In genomic region chr12:1218369-1218768, GRCh38 we compare ENCODE assay signal across 22 cellular contexts.
DNase-seq lines count a peak whose midpoint lies in the region; ATAC-seq and TF ChIP-seq lines count a peak whose summit lies in the region.
"Had no signal": no experiment of that assay in that cellular context is flagged by ENCODE, and none has a peak within 500 bp of the region (broad histone marks: within the 10 kb centered on the region; RNA-seq: fewer than 3 reads in every experiment).

No MANE protein-coding gene starts in this region.

- DNase-seq in heart right ventricle (no peak), Right ventricle myocardium superior (no peak), esophagus muscularis mucosa (ENCODE audit: extremely low spot score) (no peak), psoas muscle (no peak), upper lobe of right lung (no peak), DMS 273 (lab: John Stamatoyannopoulos, UW; ENCODE audit: unreplicated experiment) (no peak), BE2C (no peak)
- DNase-seq: activated gamma-delta T cell; activated naive CD8-positive, alpha-beta T cell treated with anti-CD3 and anti-CD28 coated beads, Interleukin-2, amount 10 ng/mL, durations not matched to agents 7 days and 5 days; AML-193; CD8-positive, alpha-beta memory T cell; cerebellar nuclear complex; glutamatergic neuron; KBM-7; NCI-H2029; NCI-H526; stimulated activated naive CD4-positive, alpha-beta T cell; T-helper 2 cell; thyroid gland had no signal

- no peak for TF ChIP-seq CTCF in heart right ventricle (IDR thresholded peaks at IDR 0.05)
- no peak for TF ChIP-seq CTCF in esophagus muscularis mucosa (IDR thresholded peaks at IDR 0.05)
- no peak for TF ChIP-seq CTCF in psoas muscle (IDR thresholded peaks at IDR 0.05)
- no peak for TF ChIP-seq CTCF in upper lobe of right lung (IDR thresholded peaks at IDR 0.05)
- TF ChIP-seq CTCF in BE2C (IDR thresholded peaks at IDR 0.05; ENCODE audit: low read depth, low read length), result no peak

- WGBS in heart right ventricle, 2 donors, result 52 to 62% methylated on average over 2 of the region's 2 CpGs
- WGBS in esophagus muscularis mucosa, result 55% methylated on average over 2 of the region's 2 CpGs
- WGBS in psoas muscle, 3 donors, result 61 to 85% (median 66%) methylated on average over 2 of the region's 2 CpGs

- TF ChIP-seq POLR2A in esophagus muscularis mucosa (IDR thresholded peaks at IDR 0.05; ENCODE audit: low read depth), result no peak

- H3K4me1 ChIP-seq in heart right ventricle (peaks cover 7 to 77% (median 48%) of the 10 kb centered on the region in 9 donors), esophagus muscularis mucosa (peaks cover 39 to 50% (median 43%) of the 10 kb centered on the region in 4 donors), psoas muscle (peaks cover 29% of the 10 kb centered on the region), upper lobe of right lung (peaks cover 32% of the 10 kb centered on the region), BE2C (peaks cover 21% of the 10 kb centered on the region)

- H3K27ac ChIP-seq in heart right ventricle (peak overlapping the region; percentile 7 to 88 (median 70)), esophagus muscularis mucosa (replicated peaks in 1 of 4) (peak overlapping the region; percentile 28 to 68 (median 45)), psoas muscle (peak overlapping the region; percentile 75), upper lobe of right lung (peak overlapping the region; percentile 56)
- H3K27ac ChIP-seq: SK-N-MC had no signal

- TF ChIP-seq EP300 in esophagus muscularis mucosa (IDR thresholded peaks at IDR 0.05), result no peak

- ATAC-seq in heart right ventricle, result no peak
- no peak for ATAC-seq in Right ventricle myocardium superior (ENCODE audit: poor library complexity)
- ATAC-seq in psoas muscle, result peak in 3 of 4 donors; percentile 43 to 66 (median 53)
- ATAC-seq in upper lobe of right lung, result no peak
- no peak for ATAC-seq in GM21381 (IDR thresholded peaks at IDR 0.05; ENCODE audit: unreplicated experiment)

- H3K4me3 ChIP-seq in heart right ventricle (no peak overlapping the region), esophagus muscularis mucosa (no peak overlapping the region), psoas muscle (peak overlapping the region; percentile 22), upper lobe of right lung (no peak overlapping the region), BE2C (ENCODE audit: low read depth, low read length) (no peak overlapping the region)
- H3K4me3 ChIP-seq: A549, SK-N-MC, thyroid gland had no signal

- H3K36me3 ChIP-seq in heart right ventricle (no peaks in the 10 kb centered on the region), esophagus muscularis mucosa (no peaks in the 10 kb centered on the region), psoas muscle (ENCODE audit: insufficient read depth in 1 of 2, low read depth in 1 of 2) (no peaks in the 10 kb centered on the region), upper lobe of right lung (no peaks in the 10 kb centered on the region), BE2C (no peaks in the 10 kb centered on the region)
- H3K36me3 ChIP-seq: thyroid gland had no signal

- no peaks in the 10 kb centered on the region for H3K27me3 ChIP-seq in heart right ventricle
- no peaks in the 10 kb centered on the region for H3K27me3 ChIP-seq in esophagus muscularis mucosa
- no peaks in the 10 kb centered on the region for H3K27me3 ChIP-seq in psoas muscle (ENCODE audit: insufficient read depth in 3 of 3, low read length in 2 of 3)
- H3K27me3 ChIP-seq in upper lobe of right lung, result no peaks in the 10 kb centered on the region
- H3K27me3 ChIP-seq in BE2C, result no peaks in the 10 kb centered on the region
- H3K27me3 ChIP-seq: thyroid gland had no signal

- no peaks in the 10 kb centered on the region for H3K9me3 ChIP-seq in heart right ventricle
- no peaks in the 10 kb centered on the region for H3K9me3 ChIP-seq in esophagus muscularis mucosa
- H3K9me3 ChIP-seq in psoas muscle, result no peaks in the 10 kb centered on the region
- no peaks in the 10 kb centered on the region for H3K9me3 ChIP-seq in upper lobe of right lung
- no peaks in the 10 kb centered on the region for H3K9me3 ChIP-seq in BE2C
- H3K9me3 ChIP-seq: A549, thyroid gland had no signal

- intact Hi-C loops in heart right ventricle (cut with DNase I), result no loop called here
- intact Hi-C loops in Right ventricle myocardium superior (cut with DNase I), result no loop called here
- intact Hi-C loops in esophagus muscularis mucosa (cut with DNase I), result no loop called here
- intact Hi-C loops in psoas muscle (cut with DNase I), result loop anchor here in 1 of 2 donors (5.0 kb wide), 1 partner anchor 581 kb away; no protein-coding TSS in a partner anchor
- intact Hi-C loops in upper lobe of right lung (cut with DNase I), result no loop called here

Comparison
In these comparisons a context has a peak if more than half of its experiments do, and no peak if none do; other contexts are left out.
1. ATAC-seq: peak in psoas muscle (3 of 4); none in heart right ventricle (0 of 8), Right ventricle myocardium superior (single experiment), upper lobe of right lung (single experiment) and GM21381 (single experiment).
2. Peak in every context shown above with its lines, with median percentiles within 50 percentile points of each other: H3K27ac ChIP-seq.